Comparison of ENCODE assay signal across 23 cellular contexts in genomic region chr18:33307520-33307919, GRCh38.
"Had no signal": no experiment of that assay in that cellular context is flagged by ENCODE, and none has a peak within 500 bp of the region (broad histone marks: within the 10 kb centered on the region; RNA-seq: fewer than 3 reads in every experiment).

No MANE protein-coding gene starts in this region.

- H3K9me3 ChIP-seq: colonic mucosa, esophagus muscularis mucosa, gastrocnemius medialis, gastroesophageal sphincter had no signal

- H3K36me3 ChIP-seq: colonic mucosa, esophagus muscularis mucosa, esophagus squamous epithelium, gastrocnemius medialis, gastroesophageal sphincter, heart left ventricle, heart right ventricle had no signal

- H3K4me1 ChIP-seq: colonic mucosa, esophagus muscularis mucosa, esophagus squamous epithelium, foreskin keratinocyte, gastrocnemius medialis, gastroesophageal sphincter, heart left ventricle, heart right ventricle had no signal

- H3K4me3 ChIP-seq: colonic mucosa, coronary artery, dorsolateral prefrontal cortex, esophagus muscularis mucosa, esophagus squamous epithelium, gastrocnemius medialis, gastroesophageal sphincter, heart left ventricle, heart right ventricle had no signal

- H3K27ac ChIP-seq: colonic mucosa, coronary artery, dorsolateral prefrontal cortex, epithelial cell of prostate, esophagus muscularis mucosa, esophagus squamous epithelium, foreskin keratinocyte, gastrocnemius medialis, gastroesophageal sphincter, heart left ventricle, heart right ventricle had no signal

- DNase-seq: colonic mucosa; cortex of kidney; dermis blood vessel endothelial cell; dorsolateral prefrontal cortex; effector CD4-positive, alpha-beta T cell; effector CD8-positive, alpha-beta T cell; effector memory CD4-positive, alpha-beta T cell; effector memory CD8-positive, alpha-beta T cell; endodermal cell; erythroblast; esophagus squamous epithelium; foreskin fibroblast; foreskin keratinocyte; foreskin melanocyte; gastrocnemius medialis; glutamatergic neuron; head of caudate nucleus; heart left ventricle; heart right ventricle had no signal
